ENCODE assay signal across 17 cellular contexts in the genomic region with DNA sequence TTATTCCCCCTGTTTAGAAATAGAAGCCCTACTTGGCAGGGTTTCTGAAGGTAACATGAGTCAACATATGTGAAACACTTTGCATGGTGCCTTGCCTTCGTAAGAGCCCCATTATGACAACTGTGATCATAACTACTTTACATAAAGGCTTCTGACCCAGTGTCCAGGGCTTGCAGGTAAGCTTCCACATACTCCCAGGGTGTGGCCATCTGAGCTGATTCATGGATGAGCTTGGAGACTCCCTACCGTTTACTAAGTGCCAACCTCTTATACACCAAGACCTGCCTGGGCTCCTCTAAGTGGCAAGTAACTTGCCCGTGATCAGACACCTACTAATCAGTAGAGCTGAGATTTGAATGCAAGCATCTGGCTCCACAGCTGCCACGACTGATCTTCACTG.
DNase-seq lines count a peak whose midpoint lies in the region; ATAC-seq and TF ChIP-seq lines count a peak whose summit lies in the region.
"Had no signal": no experiment of that assay in that cellular context is flagged by ENCODE, and none has a peak within 500 bp of the region (broad histone marks: within the 10 kb centered on the region; RNA-seq: fewer than 3 reads in every experiment).

No MANE protein-coding gene starts in this region.

- H3K9me3 Mint-ChIP-seq in stimulated activated memory B cell treated with anti-CD40 and anti-IgM and Interleukin-4, amounts not matched to agents 10 μg/mL and 1 μg/mL and 100 μg/mL, for 72 hours: no peaks in the 10 kb centered on the region
- H3K9me3 Mint-ChIP-seq in activated naive CD4-positive, alpha-beta T cell treated with anti-CD3 and anti-CD28 coated beads, Interleukin-2, amount 10 ng/mL, durations not matched to agents 7 days and 5 days: no peaks in the 10 kb centered on the region

- H3K27ac ChIP-seq in RWPE2 (ENCODE audit: poor library complexity, severe bottlenecking): no peak overlapping the region
- H3K27ac ChIP-seq in body of pancreas: no peak overlapping the region
- H3K27ac ChIP-seq: 22Rv1, C4-2B had no signal

- peaks cover 5% of the 10 kb centered on the region for H3K27me3 Mint-ChIP-seq in stimulated activated memory B cell treated with anti-CD40 and anti-IgM and Interleukin-4, amounts not matched to agents 10 μg/mL and 1 μg/mL and 100 μg/mL, for 72 hours
- peaks cover 32% of the 10 kb centered on the region for H3K27me3 Mint-ChIP-seq in activated naive CD4-positive, alpha-beta T cell treated with anti-CD3 and anti-CD28 coated beads, Interleukin-2, amount 10 ng/mL, durations not matched to agents 7 days and 5 days

- CTCF ChIA-PET in activated naive CD4-positive, alpha-beta T cell treated with anti-CD3 and anti-CD28 coated beads, Interleukin-2, amount 10 ng/mL, durations not matched to agents 7 days and 5 days (lab: Charles Lee): no interaction called here

- no peak for TF ChIP-seq CTCF in RWPE2 (IDR thresholded peaks at IDR 0.05; ENCODE audit: poor library complexity, severe bottlenecking)
- TF ChIP-seq CTCF in body of pancreas (IDR thresholded peaks at IDR 0.05): no peak

- intact Hi-C loops in body of pancreas (cut with DNase I): no loop called here

- no peaks in the 10 kb centered on the region for H3K36me3 Mint-ChIP-seq in stimulated activated memory B cell treated with anti-CD40 and anti-IgM and Interleukin-4, amounts not matched to agents 10 μg/mL and 1 μg/mL and 100 μg/mL, for 72 hours
- H3K36me3 Mint-ChIP-seq in activated naive CD4-positive, alpha-beta T cell treated with anti-CD3 and anti-CD28 coated beads, Interleukin-2, amount 10 ng/mL, durations not matched to agents 7 days and 5 days: no peaks in the 10 kb centered on the region

- H3K9me3 ChIP-seq in RWPE2 (ENCODE audit: severe bottlenecking): no peaks in the 10 kb centered on the region
- no peaks in the 10 kb centered on the region for H3K9me3 ChIP-seq in body of pancreas
- H3K9me3 ChIP-seq: SK-N-SH had no signal

- TF ChIP-seq POLR2A in body of pancreas (IDR thresholded peaks at IDR 0.05): no peak

- H3K36me3 ChIP-seq in RWPE2 (ENCODE audit: low read depth) (no peaks in the 10 kb centered on the region), body of pancreas (replicated peaks in 1 of 2; ENCODE audit: insufficient read depth in 1 of 2, low read depth in 2 of 2) (no peaks in the 10 kb centered on the region)

- ATAC-seq in RWPE2 (ENCODE audit: low read depth) (peak; percentile 37; the same call in 2 of the 3 replicates), body of pancreas (no peak)
- ATAC-seq in stimulated activated memory B cell treated with anti-CD40 and anti-IgM and Interleukin-4, amounts not matched to agents 10 μg/mL and 1 μg/mL and 100 μg/mL, for 72 hours: peak; percentile 2

- H3K4me1 Mint-ChIP-seq in stimulated activated memory B cell treated with anti-CD40 and anti-IgM and Interleukin-4, amounts not matched to agents 10 μg/mL and 1 μg/mL and 100 μg/mL, for 72 hours: peaks cover 9% of the 10 kb centered on the region
- H3K4me1 Mint-ChIP-seq in activated naive CD4-positive, alpha-beta T cell treated with anti-CD3 and anti-CD28 coated beads, Interleukin-2, amount 10 ng/mL, durations not matched to agents 7 days and 5 days: no peaks in the 10 kb centered on the region

- peak; percentile 23 for DNase-seq in NCI-H82 (lab: John Stamatoyannopoulos, UW)
- DNase-seq in NCI-H82 treated with DMSO at 0.1 percent for 48 hours (lab: John Stamatoyannopoulos, UW; ENCODE audit: unreplicated experiment): no peak
- DNase-seq in NCI-H2171 (lab: John Stamatoyannopoulos, UW): peak; percentile 16
- no peak for DNase-seq in RWPE2 (ENCODE audit: low spot score)
- DNase-seq in activated naive CD4-positive, alpha-beta T cell treated with anti-CD3 and anti-CD28 coated beads, Interleukin-2, amount 10 ng/mL, durations not matched to agents 7 days and 5 days: no peak
- DNase-seq in body of pancreas: no peak
- no peak for DNase-seq in glomerular visceral epithelial cell (ENCODE audit: extremely low spot score)
- DNase-seq: AML-193, DND-41, KBM-7, NCI-H1417 treated with DMSO at 0.1 percent for 48 hours, NCI-H2081, SHP77, SK-N-SH had no signal

- H3K4me3 ChIP-seq in RWPE2 (ENCODE audit: severe bottlenecking) (no peak overlapping the region), body of pancreas (no peak overlapping the region)

- no peak overlapping the region for H3K27ac Mint-ChIP-seq in stimulated activated memory B cell treated with anti-CD40 and anti-IgM and Interleukin-4, amounts not matched to agents 10 μg/mL and 1 μg/mL and 100 μg/mL, for 72 hours
- H3K27ac Mint-ChIP-seq in activated naive CD4-positive, alpha-beta T cell treated with anti-CD3 and anti-CD28 coated beads, Interleukin-2, amount 10 ng/mL, durations not matched to agents 7 days and 5 days: no peak overlapping the region

- H3K4me3 Mint-ChIP-seq in stimulated activated memory B cell treated with anti-CD40 and anti-IgM and Interleukin-4, amounts not matched to agents 10 μg/mL and 1 μg/mL and 100 μg/mL, for 72 hours: no peak overlapping the region
- no peak overlapping the region for H3K4me3 Mint-ChIP-seq in activated naive CD4-positive, alpha-beta T cell treated with anti-CD3 and anti-CD28 coated beads, Interleukin-2, amount 10 ng/mL, durations not matched to agents 7 days and 5 days

- H3K27me3 ChIP-seq in RWPE2 (ENCODE audit: insufficient read depth, poor library complexity, severe bottlenecking) (no peaks in the 10 kb centered on the region), body of pancreas (no peaks in the 10 kb centered on the region)

- 66 to 79% methylated on average over 4 of the region's 4 CpGs for WGBS in body of pancreas, 2 donors

- H3K4me1 ChIP-seq in RWPE2 (ENCODE audit: insufficient read depth, poor library complexity, severe bottlenecking) (peaks cover 2% of the 10 kb centered on the region), body of pancreas (no peaks in the 10 kb centered on the region)

Comparison
In these comparisons a context has a peak if more than half of its experiments do, and no peak if none do; other contexts are left out.
1. DNase-seq: peak in NCI-H82 (single experiment) and NCI-H2171 (single experiment); none in NCI-H82 treated with DMSO at 0.1 percent for 48 hours (single experiment), RWPE2 (single experiment), activated naive CD4-positive, alpha-beta T cell treated with anti-CD3 and anti-CD28 coated beads, Interleukin-2, amount 10 ng/mL, durations not matched to agents 7 days and 5 days (single experiment), body of pancreas (0 of 4) and glomerular visceral epithelial cell (single experiment).